ENCODE assay signal across 21 cellular contexts in the genomic region with DNA sequence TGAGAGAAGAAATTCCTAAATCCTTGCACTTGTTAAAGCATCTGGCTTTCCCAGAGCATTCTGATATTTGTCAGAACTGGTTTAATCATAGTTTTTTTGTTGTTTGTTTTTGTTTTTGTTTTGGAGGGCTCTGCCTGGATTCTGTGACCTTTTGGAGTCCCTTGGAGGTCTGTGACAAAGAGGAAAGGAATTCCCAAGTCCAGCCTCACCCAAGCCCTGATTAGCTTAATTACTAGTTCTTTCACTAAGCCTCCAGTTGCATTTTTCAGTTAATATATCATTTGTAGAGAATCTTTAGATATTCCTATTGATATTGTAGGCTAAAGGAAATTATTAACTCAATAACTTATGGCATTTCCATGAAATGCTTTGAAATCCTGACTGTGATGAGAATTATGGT. TPM values are rescaled to one million over a fixed set of nuclear protein-coding genes. Genes with fewer than 3 reads are reported as not detected.
DNase-seq lines count a peak whose midpoint lies in the region; ATAC-seq and TF ChIP-seq lines count a peak whose summit lies in the region.
"Had no signal": no experiment of that assay in that cellular context is flagged by ENCODE, and none has a peak within 500 bp of the region (broad histone marks: within the 10 kb centered on the region; RNA-seq: fewer than 3 reads in every experiment).

No MANE protein-coding gene starts in this region.

- H3K4me1 Mint-ChIP-seq in osteocyte (ENCODE audit: unreplicated experiment): no peaks in the 10 kb centered on the region

- H3K27ac Mint-ChIP-seq in osteocyte (ENCODE audit: unreplicated experiment): no peak overlapping the region

- intact Hi-C loops in HCT116 (cut with micrococcal nuclease): no loop called here
- intact Hi-C loops in testis (cut with DNase I; ENCODE audit: low total_unique reads): no loop called here

- H3K36me3 Mint-ChIP-seq in osteocyte (ENCODE audit: unreplicated experiment): no peaks in the 10 kb centered on the region

- TF ChIP-seq CTCF in HCT116 (IDR thresholded peaks at IDR 0.05 in 2 of 3, conservative IDR thresholded peaks at IDR 0.05 in 1 of 3; ENCODE audit: borderline replicate concordance in 1 of 3, insufficient read depth in 1 of 3, low read depth in 2 of 3, low read length in 2 of 3) (no peak), testis (IDR thresholded peaks at IDR 0.05) (no peak), osteocyte (IDR thresholded peaks at IDR 0.05) (no peak)

- RAD21 ChIA-PET in HCT116 (lab: Charles Lee; ENCODE audit: low non-redundant PET in 1 of 2, low total read pairs in 2 of 2, uncharacterized antibody in 2 of 2, unreplicated experiment in 2 of 2): no interaction called here

- peak overlapping the region; percentile 33 for H3K4me2 ChIP-seq in HCT116 (ENCODE audit: low read length)

- no peaks in the 10 kb centered on the region for H3K27me3 ChIP-seq in HCT116 (ENCODE audit: insufficient read depth, low read length)
- no peaks in the 10 kb centered on the region for H3K27me3 ChIP-seq in testis
- H3K27me3 ChIP-seq: MG63, SJSA1 had no signal

- CTCF ChIA-PET in HCT116 (lab: Charles Lee): no interaction called here

- no peaks in the 10 kb centered on the region for H3K9me3 Mint-ChIP-seq in osteocyte (ENCODE audit: unreplicated experiment)

- POLR2A ChIA-PET in HCT116 (lab: Charles Lee): no interaction called here

- TF ChIP-seq POLR2A in HCT116 (IDR thresholded peaks at IDR 0.05; ENCODE audit: borderline replicate concordance, extremely low read depth, insufficient read depth, insufficient read length) (no peak), testis (IDR thresholded peaks at IDR 0.05) (no peak)

- BruUV-seq in HCT116 (replicated peaks; lab: Mats Ljungman, UMichigan): no TSS peak

- no peaks in the 10 kb centered on the region for H3K79me2 ChIP-seq in HCT116 (ENCODE audit: insufficient read depth, low read length)

- no peaks in the 10 kb centered on the region for H4K20me1 ChIP-seq in HCT116 (ENCODE audit: insufficient read depth)

- H3K36me3 ChIP-seq in HCT116 (ENCODE audit: control insufficient read depth in 1 of 2, insufficient read depth in 2 of 2, low read length in 2 of 2) (no peaks in the 10 kb centered on the region), testis (ENCODE audit: low read depth, missing control alignments) (no peaks in the 10 kb centered on the region)
- H3K36me3 ChIP-seq: MG63, SJSA1 had no signal

- TF ChIP-seq RAD21 in HCT116 (IDR thresholded peaks at IDR 0.05; ENCODE audit: low read depth): no peak

- H3K4me3 Mint-ChIP-seq in osteocyte (ENCODE audit: unreplicated experiment): no peak overlapping the region

- DNase-seq in HCT116 (ENCODE audit: low read depth, low spot score) (no peak), astrocyte of the hippocampus (ENCODE audit: low read depth, low spot score) (peak; percentile 14), kidney tubule cell (ENCODE audit: low spot score) (peak; percentile 8), testis (no peak), osteocyte (ENCODE audit: extremely low spot score, unreplicated experiment) (no peak)
- no peak for DNase-seq in activated CD8-positive, alpha-beta memory T cell treated with anti-CD3 and anti-CD28 coated beads, Interleukin-2, amount 50 U/mL, for 4 hours
- DNase-seq: AML-193, DMS79 treated with DMSO at 0.1 percent for 48 hours, H7, IMR-90, MG63, NCI-H1048, NCI-H1436 treated with DMSO at 0.1 percent for 48 hours, NCI-H2029, NCI-H526 had no signal

- H3K9me3 ChIP-seq in HCT116 (ENCODE audit: control insufficient read depth in 1 of 2, insufficient read depth in 1 of 2, low read depth in 1 of 2, low read length in 2 of 2) (no peaks in the 10 kb centered on the region), testis (no peaks in the 10 kb centered on the region)
- H3K9me3 ChIP-seq: MG63, SJSA1 had no signal

- no peaks in the 10 kb centered on the region for H3K9me2 ChIP-seq in HCT116 (ENCODE audit: insufficient read depth)

- no peaks in the 10 kb centered on the region for H3K27me3 Mint-ChIP-seq in osteocyte (ENCODE audit: unreplicated experiment)

- H3K27ac ChIP-seq in HCT116 (ENCODE audit: low read depth, low read length): no peak overlapping the region
- peak overlapping the region; percentile 18 to 45 for H3K27ac ChIP-seq in testis
- H3K27ac ChIP-seq: C4-2B, HL-60, SJSA1 had no signal

- H3K4me3 ChIP-seq in HCT116 (replicated peaks in 1 of 2; ENCODE audit: low read depth in 1 of 2, low read length in 2 of 2) (no peak overlapping the region), testis (no peak overlapping the region)
- H3K4me3 ChIP-seq: MG63, SJSA1 had no signal

- peaks cover 0 to 12% of the 10 kb centered on the region in 2 experiments; a peak in 2 of 4 replicates for H3K4me1 ChIP-seq in HCT116 (ENCODE audit: control insufficient read depth in 1 of 2, insufficient read depth in 2 of 2, low read length in 2 of 2)
- H3K4me1 ChIP-seq in testis: no peaks in the 10 kb centered on the region
- H3K4me1 ChIP-seq: SJSA1 had no signal

- H3K9ac ChIP-seq in HCT116 (ENCODE audit: low read length): no peak overlapping the region

- H2AFZ ChIP-seq in HCT116 (ENCODE audit: low read depth, low read length, poor library complexity, severe bottlenecking): no peak overlapping the region

- no peak for ATAC-seq in HCT116
- ATAC-seq in activated CD4-positive, CD25-positive, alpha-beta regulatory T cell treated with anti-CD3 and anti-CD28 coated beads, Interleukin-2, amount 50 U/mL, for 24 hours: no peak

TF ChIP-seq in HCT116, 20 proteins besides CTCF, POLR2A, EP300 and RAD21:
- TF ChIP-seq YY1 (IDR thresholded peaks at IDR 0.05; ENCODE audit: extremely low read depth, insufficient replicate concordance, low read depth, low read length) (no peak), ELF1 (IDR thresholded peaks at IDR 0.05; ENCODE audit: borderline replicate concordance, low read depth) (no peak), CBX3 (IDR thresholded peaks at IDR 0.05; ENCODE audit: low read depth) (no peak), CEBPB (IDR thresholded peaks at IDR 0.05; ENCODE audit: low read depth) (no peak), POLR2AphosphoS5 (IDR thresholded peaks at IDR 0.05; ENCODE audit: low read depth, low read length) (no peak), TCF7L2 (IDR thresholded peaks at IDR 0.05; ENCODE audit: borderline replicate concordance, extremely low read depth, insufficient read depth, insufficient read length) (no peak), SP1 (IDR thresholded peaks at IDR 0.05; ENCODE audit: low read depth) (no peak), EZH2phosphoT487 (IDR thresholded peaks at IDR 0.05; ENCODE audit: borderline replicate concordance) (no peak), ZFX (IDR thresholded peaks at IDR 0.05) (no peak)
- TF ChIP-seq, protein P1, sequence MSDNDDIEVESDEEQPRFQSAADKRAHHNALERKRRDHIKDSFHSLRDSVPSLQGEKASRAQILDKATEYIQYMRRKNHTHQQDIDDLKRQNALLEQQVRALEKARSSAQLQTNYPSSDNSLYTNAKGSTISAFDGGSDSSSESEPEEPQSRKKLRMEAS (IDR thresholded peaks at IDR 0.05): no peak
- TF ChIP-seq, protein P2, sequence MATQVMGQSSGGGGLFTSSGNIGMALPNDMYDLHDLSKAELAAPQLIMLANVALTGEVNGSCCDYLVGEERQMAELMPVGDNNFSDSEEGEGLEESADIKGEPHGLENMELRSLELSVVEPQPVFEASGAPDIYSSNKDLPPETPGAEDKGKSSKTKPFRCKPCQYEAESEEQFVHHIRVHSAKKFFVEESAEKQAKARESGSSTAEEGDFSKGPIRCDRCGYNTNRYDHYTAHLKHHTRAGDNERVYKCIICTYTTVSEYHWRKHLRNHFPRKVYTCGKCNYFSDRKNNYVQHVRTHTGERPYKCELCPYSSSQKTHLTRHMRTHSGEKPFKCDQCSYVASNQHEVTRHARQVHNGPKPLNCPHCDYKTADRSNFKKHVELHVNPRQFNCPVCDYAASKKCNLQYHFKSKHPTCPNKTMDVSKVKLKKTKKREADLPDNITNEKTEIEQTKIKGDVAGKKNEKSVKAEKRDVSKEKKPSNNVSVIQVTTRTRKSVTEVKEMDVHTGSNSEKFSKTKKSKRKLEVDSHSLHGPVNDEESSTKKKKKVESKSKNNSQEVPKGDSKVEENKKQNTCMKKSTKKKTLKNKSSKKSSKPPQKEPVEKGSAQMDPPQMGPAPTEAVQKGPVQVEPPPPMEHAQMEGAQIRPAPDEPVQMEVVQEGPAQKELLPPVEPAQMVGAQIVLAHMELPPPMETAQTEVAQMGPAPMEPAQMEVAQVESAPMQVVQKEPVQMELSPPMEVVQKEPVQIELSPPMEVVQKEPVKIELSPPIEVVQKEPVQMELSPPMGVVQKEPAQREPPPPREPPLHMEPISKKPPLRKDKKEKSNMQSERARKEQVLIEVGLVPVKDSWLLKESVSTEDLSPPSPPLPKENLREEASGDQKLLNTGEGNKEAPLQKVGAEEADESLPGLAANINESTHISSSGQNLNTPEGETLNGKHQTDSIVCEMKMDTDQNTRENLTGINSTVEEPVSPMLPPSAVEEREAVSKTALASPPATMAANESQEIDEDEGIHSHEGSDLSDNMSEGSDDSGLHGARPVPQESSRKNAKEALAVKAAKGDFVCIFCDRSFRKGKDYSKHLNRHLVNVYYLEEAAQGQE (IDR thresholded peaks at IDR 0.05; ENCODE audit: low read depth): no peak
TF ChIP-seq in HCT116: peak in this region for 0.

RNA-seq across cellular contexts. Expression of a gene that starts 0.7 kb away (rescaled TPM):
- total RNA-seq in HCT116 (2021; ENCODE audit: unreplicated experiment) (not detected), testis (100 to 1,000 TPM; 116 to 119 TPM), osteocyte (not detected in 2 replicates)
- polyA plus RNA-seq in HCT116 (2012): not detected in 2 replicates
- 78.9 TPM for polyA plus RNA-seq in testis (ENCODE audit: insufficient read depth, low read depth, low replicate concordance)
- total RNA-seq: G401, HT1080, IMR-90 had no signal
- polyA plus RNA-seq: IMR-90 had no signal

Comparison
In these comparisons a context has a peak if more than half of its experiments do, and no peak if none do; other contexts are left out.
1. DNase-seq: peak in astrocyte of the hippocampus (single experiment) and kidney tubule cell (single experiment); none in HCT116 (single experiment), testis (single experiment), osteocyte (single experiment) and activated CD8-positive, alpha-beta memory T cell treated with anti-CD3 and anti-CD28 coated beads, Interleukin-2, amount 50 U/mL, for 4 hours (single experiment).
2. RNA of a gene that starts 0.7 kb away (total RNA-seq): 116 to 119 TPM in testis; not detected in HCT116 (single experiment) and not detected in osteocyte; every median in the first group is over 100 times any median in the second.